In genomic region chr3:143060906-143061305, GRCh38 we compare ENCODE assay signal across 8 cellular contexts. TPM values are rescaled to one million over a fixed set of nuclear protein-coding genes. Genes with fewer than 3 reads are reported as not detected.
DNase-seq lines count a peak whose midpoint lies in the region; ATAC-seq and TF ChIP-seq lines count a peak whose summit lies in the region.
"Had no signal": no experiment of that assay in that cellular context is flagged by ENCODE, and none has a peak within 500 bp of the region (broad histone marks: within the 10 kb centered on the region; RNA-seq: fewer than 3 reads in every experiment).

No MANE protein-coding gene starts in this region.

- in situ Hi-C loops in GM23248 (cut with MboI): no loop called here
- in situ Hi-C loops in gastrocnemius medialis (cut with MboI; ENCODE audit: low sequenced_read_pairs in 4 of 4): no loop called here

- H3K9ac ChIP-seq in GM23248: no peak overlapping the region

- H3K79me2 ChIP-seq in GM23248 (ENCODE audit: insufficient read depth): no peaks in the 10 kb centered on the region

- H3K27me3 ChIP-seq in GM23248 (replicated peaks; ENCODE audit: insufficient read depth) (no peaks in the 10 kb centered on the region), right lobe of liver (no peaks in the 10 kb centered on the region), gastrocnemius medialis (no peaks in the 10 kb centered on the region)

- H2AFZ ChIP-seq in GM23248: no peak overlapping the region

- no peaks in the 10 kb centered on the region for H3K9me2 ChIP-seq in GM23248 (ENCODE audit: insufficient read depth)

- no peaks in the 10 kb centered on the region for H3K9me3 ChIP-seq in GM23248 (ENCODE audit: low read depth)
- no peaks in the 10 kb centered on the region for H3K9me3 ChIP-seq in right lobe of liver
- no peaks in the 10 kb centered on the region for H3K9me3 ChIP-seq in gastrocnemius medialis

- H3K27ac ChIP-seq in GM23248: no peak overlapping the region
- peak overlapping the region in 2 of 3 donors; percentile 22 to 62 for H3K27ac ChIP-seq in right lobe of liver
- H3K27ac ChIP-seq in gastrocnemius medialis: no peak overlapping the region

- H3K4me2 ChIP-seq in GM23248 (ENCODE audit: unreplicated experiment): no peak overlapping the region

- DNase-seq in GM23248: peak; percentile 8
- no peak for DNase-seq in right lobe of liver
- no peak for DNase-seq in NCI-H1417 (lab: John Stamatoyannopoulos, UW)
- DNase-seq in NCI-H226: no peak
- DNase-seq in gastrocnemius medialis: no peak
- DNase-seq: NCI-H510A had no signal

- no peaks in the 10 kb centered on the region for H3F3A ChIP-seq in GM23248 (ENCODE audit: insufficient read depth)

- WGBS in GM23248 (ENCODE audit: low coverage in 1 of 2, low lambda C conversion rate in 2 of 2, missing lambda C conversion rate in 2 of 2), 2 experiments: 97 to 98% methylated on average over 3 of the region's 3 CpGs
- WGBS in right lobe of liver (ENCODE audit: insufficient coverage, low coverage, low lambda C conversion rate, missing lambda C conversion rate): 48% methylated on average over 3 of the region's 3 CpGs

- no peaks in the 10 kb centered on the region for H3K4me1 ChIP-seq in GM23248 (ENCODE audit: insufficient read depth)
- H3K4me1 ChIP-seq in right lobe of liver: peaks cover 0 to 11% (median 3%) of the 10 kb centered on the region in 4 donors
- H3K4me1 ChIP-seq in gastrocnemius medialis: no peaks in the 10 kb centered on the region

- no peaks in the 10 kb centered on the region for H4K20me1 ChIP-seq in GM23248 (ENCODE audit: insufficient read depth)

- ATAC-seq in GM18909 (IDR thresholded peaks at IDR 0.05; ENCODE audit: poor library complexity, unreplicated experiment) (peak; percentile 98), HG03565 (IDR thresholded peaks at IDR 0.05; ENCODE audit: unreplicated experiment) (peak; percentile 97), right lobe of liver (peak; percentile 76 to 85 (median 76)), gastrocnemius medialis (no peak)

- H3K36me3 ChIP-seq in GM23248 (ENCODE audit: low read depth) (peaks cover 11% of the 10 kb centered on the region; the same call in 1 of the 2 replicates), right lobe of liver (peaks cover 0 to 6% (median 0%) of the 10 kb centered on the region in 4 donors), gastrocnemius medialis (peaks cover 0 to 12% of the 10 kb centered on the region in 2 donors)

- H3K4me3 ChIP-seq in GM23248: no peak overlapping the region
- no peak overlapping the region for H3K4me3 ChIP-seq in right lobe of liver
- no peak overlapping the region for H3K4me3 ChIP-seq in gastrocnemius medialis

- TF ChIP-seq CTCF in right lobe of liver (IDR thresholded peaks at IDR 0.05) (no peak), gastrocnemius medialis (IDR thresholded peaks at IDR 0.05 in 4 of 5, conservative IDR thresholded peaks at IDR 0.05 in 1 of 5) (no peak)

- TF ChIP-seq POLR2A in right lobe of liver (IDR thresholded peaks at IDR 0.05) (no peak), gastrocnemius medialis (IDR thresholded peaks at IDR 0.05) (no peak)

- intact Hi-C loops in right lobe of liver (cut with DNase I) (no loop called here), gastrocnemius medialis (cut with DNase I; ENCODE audit: low total_unique reads) (no loop called here)

RNA-seq across cellular contexts. Expression of gene CHST2, which starts 58.7 kb away (rescaled TPM):
- total RNA-seq in GM23248 (2014; rRNA removed; shearing (Covaris generic)): 10.4 and 12.0 TPM in 2 replicates
- polyA plus RNA-seq in GM23248 (2016; fragmentation: Nextera tagmentation; extraction: Ambion mirVana): 2.1 and 2.3 TPM in 2 replicates
- total RNA-seq in right lobe of liver (1 to 10 TPM in 4 of 6 experiments, under 1 TPM in 2; 0.73 to 1.7 (median 1.1) TPM), gastrocnemius medialis (1 to 10 TPM in 3 of 4 donors, under 1 TPM in 1; 0.41 to 2.9 (median 1.8) TPM)

RNA-seq across cellular contexts. Expression of gene U2SURP, which starts 59.5 kb away (rescaled TPM):
- total RNA-seq in GM23248 (2014; rRNA removed; shearing (Covaris generic)): 40.2 and 48.1 TPM in 2 replicates
- 66.1 and 67.2 TPM in 2 replicates for polyA plus RNA-seq in GM23248 (2016; fragmentation: Nextera tagmentation; extraction: Ambion mirVana)
- total RNA-seq in right lobe of liver (10 to 100 TPM; 19.1 to 34.5 (median 26.9) TPM), gastrocnemius medialis (10 to 100 TPM; 43.2 to 63.7 (median 43.9) TPM)

Comparison
In these comparisons a context has a peak if more than half of its experiments do, and no peak if none do; other contexts are left out.
1. ATAC-seq: peak in GM18909 (single experiment), HG03565 (single experiment) and right lobe of liver (4 of 4); none in gastrocnemius medialis (0 of 2).
2. H3K27ac ChIP-seq: peak in right lobe of liver (2 of 3); none in GM23248 (single experiment) and gastrocnemius medialis (0 of 4).